1 cellular context compared by ENCODE assay signal in genomic region chr11:74142624-74143023, GRCh38.
TF ChIP-seq lines count a peak whose summit lies in the region.

No MANE protein-coding gene starts in this region.

TF ChIP-seq in IMR-90, 13 proteins besides CTCF, POLR2A, EP300 and RAD21:
- TF ChIP-seq MAFK (IDR thresholded peaks at IDR 0.05; ENCODE audit: low read depth, low read length) (no peak), RCOR1 (IDR thresholded peaks at IDR 0.05; ENCODE audit: insufficient replicate concordance, low read length) (no peak), MAZ (IDR thresholded peaks at IDR 0.05; ENCODE audit: borderline replicate concordance, low read depth, low read length) (no peak), ELK1 (IDR thresholded peaks at IDR 0.05; ENCODE audit: borderline replicate concordance, low read depth, low read length) (no peak), NFE2L2 (IDR thresholded peaks at IDR 0.05; ENCODE audit: low read depth, low read length) (no peak), CHD1 (IDR thresholded peaks at IDR 0.05; ENCODE audit: low read depth, low read length) (no peak), RFX5 (IDR thresholded peaks at IDR 0.05; ENCODE audit: low read depth, low read length) (no peak), BHLHE40 (IDR thresholded peaks at IDR 0.05; ENCODE audit: low read depth, low read length) (no peak), SMC3 (IDR thresholded peaks at IDR 0.05; ENCODE audit: low read depth, low read length) (no peak), CEBPB (IDR thresholded peaks at IDR 0.05; ENCODE audit: low read depth, low read length) (no peak), FOS (IDR thresholded peaks at IDR 0.05; ENCODE audit: low read depth, low read length) (no peak), USF2 (IDR thresholded peaks at IDR 0.05; ENCODE audit: low read depth, low read length) (no peak), MXI1 (IDR thresholded peaks at IDR 0.05; ENCODE audit: borderline replicate concordance, low read depth, low read length) (no peak)
